ENCODE assay signal across 16 cellular contexts in the genomic region with DNA sequence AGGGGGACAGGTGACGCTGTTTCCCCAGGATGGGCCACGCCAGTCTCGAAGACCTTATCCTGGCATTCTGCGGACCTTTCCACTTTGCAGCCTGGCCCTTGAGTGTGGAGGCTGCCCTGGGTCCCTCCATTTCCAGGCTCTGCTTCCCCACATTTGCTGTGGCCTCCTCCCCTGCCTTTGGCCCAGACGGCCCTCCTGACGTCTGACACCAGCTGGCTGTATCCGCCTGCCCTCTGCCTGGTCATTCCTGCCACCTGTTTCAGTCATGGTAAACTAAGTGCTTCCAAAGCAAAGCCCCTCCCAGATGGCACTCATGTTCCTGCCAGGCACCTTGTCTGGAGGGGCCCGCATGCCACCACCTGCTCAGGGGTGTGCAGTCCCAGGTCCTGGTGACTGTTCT.
DNase-seq lines count a peak whose midpoint lies in the region; ATAC-seq, FAIRE-seq and TF ChIP-seq lines count a peak whose summit lies in the region.
"Had no signal": no experiment of that assay in that cellular context is flagged by ENCODE, and none has a peak within 500 bp of the region (broad histone marks: within the 10 kb centered on the region; RNA-seq: fewer than 3 reads in every experiment).

No MANE protein-coding gene starts in this region.

- H2AFZ ChIP-seq in neuronal stem cell (ENCODE audit: low read length), result no peak overlapping the region

- no peak for TF ChIP-seq CTCF in foreskin keratinocyte (conservative IDR thresholded peaks at IDR 0.05)

- no peak overlapping the region for H2BK120ac ChIP-seq in neuronal stem cell (ENCODE audit: low read depth, low read length)

- H4K8ac ChIP-seq in neuronal stem cell (ENCODE audit: low read depth, low read length), result no peak overlapping the region

- no peak overlapping the region for H3K4me2 ChIP-seq in neuronal stem cell (ENCODE audit: insufficient read depth, low read length, poor library complexity, severe bottlenecking)

- no peak for ATAC-seq in foreskin keratinocyte
- ATAC-seq in GM21576 (IDR thresholded peaks at IDR 0.05; ENCODE audit: unreplicated experiment), result no peak
- ATAC-seq: HCT116 had no signal

- peak overlapping the region; percentile 66 for H2BK15ac ChIP-seq in neuronal stem cell (ENCODE audit: low read length)

- H2AK5ac ChIP-seq in neuronal stem cell (ENCODE audit: low read depth, low read length), result peak overlapping the region; percentile 67

- H2BK12ac ChIP-seq in neuronal stem cell (ENCODE audit: low read length), result no peak overlapping the region

- H3K27me3 ChIP-seq in neuronal stem cell (ENCODE audit: control insufficient read depth in 3 of 3, insufficient read depth in 3 of 3, low read depth in 1 of 3, low read length in 3 of 3), result no peaks in the 10 kb centered on the region
- H3K27me3 ChIP-seq in foreskin keratinocyte, result no peaks in the 10 kb centered on the region
- H3K27me3 ChIP-seq: SJSA1 had no signal

- H3K9ac ChIP-seq in neuronal stem cell (ENCODE audit: low read depth, low read length, poor library complexity), result no peak overlapping the region

- WGBS in neuronal stem cell (ENCODE audit: extremely low coverage in 2 of 2, insufficient read length in 2 of 2, insufficient replicate concordance in 1 of 2), 2 donors, result no CpG with 5 or more reads among the region's 8 CpGs

- peaks cover 6 to 8% of the 10 kb centered on the region in 2 donors for H3K4me1 ChIP-seq in neuronal stem cell (ENCODE audit: control insufficient read depth in 2 of 2, insufficient read depth in 1 of 2, low read depth in 1 of 2, low read length in 2 of 2)
- no peaks in the 10 kb centered on the region for H3K4me1 ChIP-seq in foreskin keratinocyte
- H3K4me1 ChIP-seq: SJSA1 had no signal

- no peaks in the 10 kb centered on the region for H3K79me1 ChIP-seq in neuronal stem cell (ENCODE audit: low read depth, low read length)

- H3K27ac ChIP-seq in neuronal stem cell (replicated peaks; ENCODE audit: low read length) (no peak overlapping the region), foreskin keratinocyte (no peak overlapping the region)
- H3K27ac ChIP-seq: SJSA1 had no signal

- H3K36me3 ChIP-seq in neuronal stem cell (replicated peaks in 1 of 2; ENCODE audit: control insufficient read depth in 2 of 2, insufficient read depth in 2 of 2, low read length in 2 of 2), result no peaks in the 10 kb centered on the region
- H3K36me3 ChIP-seq: SJSA1 had no signal

- H3K18ac ChIP-seq in neuronal stem cell (ENCODE audit: low read length), result peak overlapping the region; percentile 81

- no peak overlapping the region for H4K91ac ChIP-seq in neuronal stem cell (ENCODE audit: low read depth, low read length, poor library complexity)

- no peak overlapping the region for H3K14ac ChIP-seq in neuronal stem cell (ENCODE audit: low read length)

- no peak overlapping the region for H3K4me3 ChIP-seq in neuronal stem cell (ENCODE audit: low read length in 2 of 2)
- H3K4me3 ChIP-seq: SJSA1 had no signal

- DNase-seq in NCI-H1092 treated with DMSO at 0.1 percent for 48 hours (lab: John Stamatoyannopoulos, UW) (peak; percentile 5), NCI-H1092 (lab: John Stamatoyannopoulos, UW) (no peak), HTR-8/SVneo (ENCODE audit: insufficient read length, low spot score) (no peak), SHP77 (lab: John Stamatoyannopoulos, UW) (peak; percentile 52 to 82), neuronal stem cell (ENCODE audit: low spot score) (no peak), foreskin keratinocyte (no peak)
- DNase-seq in activated CD4-positive, alpha-beta T cell treated with anti-CD3 and anti-CD28 coated beads for 4 hours, result no peak
- DNase-seq: AML-193, GOT3, NCI-H1694, NCI-H2227 treated with DMSO at 0.1 percent for 48 hours, NCI-H526 had no signal

- H3K4ac ChIP-seq in neuronal stem cell (ENCODE audit: low read length), result no peak overlapping the region

- peak; percentile 28 for FAIRE-seq in HTR-8/SVneo (lab: Jason Lieb, UNC)
- FAIRE-seq: GM12892 had no signal

- H2BK5ac ChIP-seq in neuronal stem cell (ENCODE audit: low read length), result no peak overlapping the region

- peaks cover 2 to 4% of the 10 kb centered on the region in 2 donors for H3K9me3 ChIP-seq in neuronal stem cell (replicated peaks in 1 of 2; ENCODE audit: control insufficient read depth in 2 of 2, insufficient read depth in 1 of 2, low read depth in 1 of 2, low read length in 2 of 2)

- peak overlapping the region; percentile 6 for H3K23ac ChIP-seq in neuronal stem cell (ENCODE audit: low read depth, low read length, poor library complexity)

Comparison
In these comparisons a context has a peak if more than half of its experiments do, and no peak if none do; other contexts are left out.
1. DNase-seq: peak in NCI-H1092 treated with DMSO at 0.1 percent for 48 hours (single experiment) and SHP77 (2 of 2); none in NCI-H1092 (single experiment), HTR-8/SVneo (single experiment), neuronal stem cell (single experiment), foreskin keratinocyte (0 of 2) and activated CD4-positive, alpha-beta T cell treated with anti-CD3 and anti-CD28 coated beads for 4 hours (0 of 2).